ENCODE assay signal across 9 cellular contexts in the genomic region with DNA sequence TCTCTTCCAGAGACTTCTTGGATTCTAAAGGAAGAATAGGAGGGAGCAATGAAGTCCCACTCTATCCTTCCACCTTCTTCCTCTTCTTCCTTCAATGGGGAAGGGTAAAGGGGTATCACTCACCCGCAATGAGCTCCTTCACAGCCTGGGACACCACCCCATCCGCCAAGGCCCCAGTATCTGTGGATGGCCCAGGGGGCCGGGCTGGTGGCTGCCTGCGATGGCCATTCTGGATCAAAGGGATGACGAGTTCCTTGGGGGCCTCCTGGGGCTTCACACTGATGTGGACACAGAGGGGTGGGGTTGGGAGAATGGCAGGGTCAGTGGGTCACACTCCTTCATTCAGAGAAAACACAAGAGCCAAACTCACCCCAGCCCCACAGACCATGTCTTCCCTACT. TPM values are rescaled to one million over a fixed set of nuclear protein-coding genes. Genes with fewer than 3 reads are reported as not detected.
A peak's percentile ranks its signal among the peaks of the same experiment; 100 is the strongest.
DNase-seq lines count a peak whose midpoint lies in the region; ATAC-seq and TF ChIP-seq lines count a peak whose summit lies in the region.
"Had no signal": no experiment of that assay in that cellular context is flagged by ENCODE, and none has a peak within 500 bp of the region (broad histone marks: within the 10 kb centered on the region; RNA-seq: fewer than 3 reads in every experiment).

No MANE protein-coding gene starts in this region.

- POLR2A ChIA-PET in PC-9 (lab: Charles Lee; ENCODE audit: unreplicated experiment), result no interaction called here

- H3K4me2 ChIP-seq in PC-9, result peak overlapping the region; percentile 72

- H2AFZ ChIP-seq in PC-9, result no peak overlapping the region

- no peaks in the 10 kb centered on the region for H3F3A ChIP-seq in PC-9 (ENCODE audit: insufficient read depth, low read depth)

- no peaks in the 10 kb centered on the region for H3K9me2 ChIP-seq in PC-9 (ENCODE audit: insufficient read depth)

- H3K9me3 ChIP-seq in PC-9 (ENCODE audit: insufficient read depth, low read depth), result no peaks in the 10 kb centered on the region

- H4K20me1 ChIP-seq in PC-9 (ENCODE audit: insufficient read depth), result no peaks in the 10 kb centered on the region

- BruUV-seq in PC-9 (replicated peaks; lab: Mats Ljungman, UMichigan), result no TSS peak

- ATAC-seq in HG02852 (IDR thresholded peaks at IDR 0.05; ENCODE audit: unreplicated experiment), result no peak

- no peak overlapping the region for H3K9ac ChIP-seq in rectal smooth muscle tissue (ENCODE audit: low read length)

- H3K79me2 ChIP-seq in PC-9 (ENCODE audit: low read depth), result peaks cover 6% of the 10 kb centered on the region; the same call in 1 of the 2 replicates

- H3K27ac ChIP-seq in PC-9 (no peak overlapping the region), rectal smooth muscle tissue (ENCODE audit: low read depth, low read length) (no peak overlapping the region)

- H3K4me1 ChIP-seq in PC-9 (replicated peaks; ENCODE audit: insufficient read depth) (no peaks in the 10 kb centered on the region), rectal smooth muscle tissue (ENCODE audit: control insufficient read depth, insufficient read depth, low read length) (no peaks in the 10 kb centered on the region)

- DNase-seq in GM06990 (ENCODE audit: extremely low read depth, insufficient read length) (no peak), PC-9 (no peak), epithelial cell of proximal tubule (ENCODE audit: low read depth) (no peak), GM10266 (ENCODE audit: extremely low spot score) (no peak), NCI-H2081 treated with DMSO at 0.1 percent for 48 hours (lab: John Stamatoyannopoulos, UW) (no peak), HuH-7.5 (ENCODE audit: low spot score) (no peak)
- DNase-seq: activated CD4-positive, alpha-beta T cell treated with anti-CD3 and anti-CD28 coated beads for 48 hours had no signal

- CTCF ChIA-PET in PC-9 (lab: Charles Lee), result interaction anchor here (0.6 to 1.1 kb wide), 2 partner anchors 33 to 120 kb away, joined by 3 read pairs; a partner anchor contains a TSS

- H3K4me3 ChIP-seq in GM06990 (replicated peaks; ENCODE audit: low read depth, low read length), result peak overlapping the region; percentile 80
- H3K4me3 ChIP-seq in PC-9, result peak overlapping the region; percentile 62; the same call in 1 of the 2 replicates
- H3K4me3 ChIP-seq in epithelial cell of proximal tubule (ENCODE audit: low read depth, low read length), result peak overlapping the region; percentile 80
- H3K4me3 ChIP-seq in rectal smooth muscle tissue (ENCODE audit: low read length), result peak overlapping the region; percentile 86

- no peaks in the 10 kb centered on the region for H3K27me3 ChIP-seq in GM06990 (replicated peaks; ENCODE audit: control insufficient read depth, insufficient read depth, low read length)
- no peaks in the 10 kb centered on the region for H3K27me3 ChIP-seq in PC-9 (ENCODE audit: insufficient read depth, low read depth)
- H3K27me3 ChIP-seq in rectal smooth muscle tissue (ENCODE audit: control insufficient read depth, insufficient read depth, low read length), result no peaks in the 10 kb centered on the region

- intact Hi-C loops in PC-9 (cut with micrococcal nuclease; ENCODE audit: unreplicated experiment), result loop anchor here (5.0 kb wide), 1 partner anchor 50 kb away; a partner anchor contains a TSS

- H3K36me3 ChIP-seq in GM06990 (ENCODE audit: control insufficient read depth, insufficient read depth, low read length) (no peaks in the 10 kb centered on the region; the same call in none of the 2 replicates), PC-9 (ENCODE audit: low read depth) (no peaks in the 10 kb centered on the region), rectal smooth muscle tissue (ENCODE audit: control insufficient read depth, insufficient read depth, low read length) (peaks cover 2% of the 10 kb centered on the region)

- TF ChIP-seq CTCF in GM06990 (IDR thresholded peaks at IDR 0.05; ENCODE audit: insufficient read depth, low read length, poor library complexity, severe bottlenecking), result no peak
- TF ChIP-seq CTCF in PC-9 (conservative IDR thresholded peaks at IDR 0.05), result no peak
- TF ChIP-seq CTCF in epithelial cell of proximal tubule (conservative IDR thresholded peaks at IDR 0.05; ENCODE audit: low read depth, low read length), result no peak
- no peak for TF ChIP-seq CTCF in GM10266 (IDR thresholded peaks at IDR 0.05; ENCODE audit: control insufficient read depth, insufficient read depth, low read depth, missing control alignments)

RNA-seq across cellular contexts. Expression of a gene that starts 1.0 kb away (rescaled TPM):
- total RNA-seq in PC-9 (2021) (12.8 and 17.6 TPM in 2 replicates), epithelial cell of proximal tubule (28.9 and 31.9 TPM in 2 replicates)

RNA-seq across cellular contexts. Expression of a gene that starts 40.1 kb away (rescaled TPM):
- total RNA-seq in PC-9 (2021), result 1.8 and 2.0 TPM in 2 replicates
- total RNA-seq in epithelial cell of proximal tubule, result 8.3 and 9.6 TPM in 2 replicates

RNA-seq across cellular contexts. Expression of a gene that starts 42.8 kb away (rescaled TPM):
- total RNA-seq in PC-9 (2021) (36.7 and 43.4 TPM in 2 replicates), epithelial cell of proximal tubule (32.5 and 43.7 TPM in 2 replicates)

RNA-seq across cellular contexts. Expression of a gene that starts 48.7 kb away (rescaled TPM):
- total RNA-seq in PC-9 (2021), result 12.8 and 17.6 TPM in 2 replicates
- 13.5 and 16.7 TPM in 2 replicates for total RNA-seq in epithelial cell of proximal tubule

RNA-seq across cellular contexts. Expression of a gene that starts 49.2 kb away (rescaled TPM):
- 90.0 and 94.5 TPM in 2 replicates for total RNA-seq in PC-9 (2021)
- total RNA-seq in epithelial cell of proximal tubule, result 115 and 132 TPM in 2 replicates
